Comparison of ENCODE assay signal across 29 cellular contexts in genomic region chr14:29908652-29909577, GRCh38. TPM values are rescaled to one million over a fixed set of nuclear protein-coding genes. Genes with fewer than 3 reads are reported as not detected.
"Had no signal": no experiment of that assay in that cellular context is flagged by ENCODE, and none has a peak within 500 bp of the region (broad histone marks: within the 10 kb centered on the region; RNA-seq: fewer than 3 reads in every experiment).

No MANE protein-coding gene starts in this region.

- DNase-seq: activated B cell treated with CpG ODN at 0.5 μM for 24 hours; activated CD4-positive, alpha-beta memory T cell treated with anti-CD3 and anti-CD28 coated beads for 36 hours; activated CD4-positive, alpha-beta T cell treated with anti-CD3 and anti-CD28 coated beads for 36 hours; activated CD4-positive, alpha-beta T cell treated with anti-CD3 and anti-CD28 coated beads, Interleukin-2, amount 10 ng/mL, durations not matched to agents 24 days and 14 days; activated CD4-positive, CD25-positive, alpha-beta regulatory T cell treated with anti-CD3 and anti-CD28 coated beads, Interleukin-2, amount 50 U/mL, for 72 hours; activated CD8-positive, alpha-beta memory T cell treated with anti-CD3 and anti-CD28 coated beads, Interleukin-2, amount 10 ng/mL, durations not matched to agents 7 days and 5 days; activated CD8-positive, alpha-beta memory T cell treated with anti-CD3 and anti-CD28 coated beads, Interleukin-2, amount 50 U/mL, for 4 hours; activated CD8-positive, alpha-beta T cell treated with anti-CD3 and anti-CD28 coated beads, Interleukin-2, amount 10 ng/mL, durations not matched to agents 7 days and 5 days; activated effector memory CD4-positive, alpha-beta T cell treated with anti-CD3 and anti-CD28 coated beads, Interleukin-2, amount 50 U/mL, for 16 hours; activated naive CD4-positive, alpha-beta T cell treated with anti-CD3 and anti-CD28 coated beads, Interleukin-2, amount 10 ng/mL, durations not matched to agents 7 days and 5 days; activated naive CD8-positive, alpha-beta T cell treated with anti-CD3 and anti-CD28 coated beads, Interleukin-2, amount 10 ng/mL, durations not matched to agents 7 days and 5 days; activated T-cell treated with anti-CD3 and anti-CD28 coated beads, Interleukin-2, amount 50 U/mL, for 1 hour; activated T-cell treated with anti-CD3 and anti-CD28 coated beads, Interleukin-2, amount 50 U/mL, for 48 hours; central memory CD4-positive, alpha-beta T cell; cerebellar nuclear complex; colonic mucosa; dorsolateral prefrontal cortex; effector memory CD4-positive, alpha-beta T cell; endodermal cell; foreskin fibroblast; head of caudate nucleus; T-helper 17 cell; WERI-Rb-1 had no signal

- H3K27ac ChIP-seq: ascending aorta, breast epithelium, cardiac muscle cell, colonic mucosa, dorsolateral prefrontal cortex, WERI-Rb-1 had no signal

- H3K9me3 ChIP-seq: ascending aorta, breast epithelium, colonic mucosa had no signal

- H3K27me3 ChIP-seq: ascending aorta, breast epithelium, cardiac muscle cell, colonic mucosa, dorsolateral prefrontal cortex had no signal

- H3K4me3 ChIP-seq: ascending aorta, breast epithelium, cardiac muscle cell, colonic mucosa, dorsolateral prefrontal cortex had no signal

- H3K36me3 ChIP-seq: ascending aorta, breast epithelium, cardiac muscle cell, colonic mucosa, WERI-Rb-1 had no signal

- H3K4me1 ChIP-seq: breast epithelium, colonic mucosa had no signal

RNA-seq across cellular contexts. Expression of gene PRKD1, which starts 18.7 kb away (rescaled TPM):
- total RNA-seq: activated CD4-positive, alpha-beta memory T cell treated with anti-CD3 and anti-CD28 coated beads for 36 hours; activated CD4-positive, alpha-beta T cell treated with anti-CD3 and anti-CD28 coated beads for 36 hours; activated CD4-positive, alpha-beta T cell treated with anti-CD3 and anti-CD28 coated beads, Interleukin-2, amount 10 ng/mL, durations not matched to agents 24 days and 14 days; activated CD8-positive, alpha-beta memory T cell treated with anti-CD3 and anti-CD28 coated beads for 36 hours; activated CD8-positive, alpha-beta memory T cell treated with anti-CD3 and anti-CD28 coated beads, Interleukin-2, amount 10 ng/mL, durations not matched to agents 7 days and 5 days; activated CD8-positive, alpha-beta T cell treated with anti-CD3 and anti-CD28 coated beads, Interleukin-2, amount 10 ng/mL, durations not matched to agents 7 days and 5 days; activated naive CD4-positive, alpha-beta T cell treated with anti-CD3 and anti-CD28 coated beads, Interleukin-2, amount 50 U/mL, for 72 hours; activated naive CD8-positive, alpha-beta T cell treated with anti-CD3 and anti-CD28 coated beads, Interleukin-2, amount 10 ng/mL, durations not matched to agents 7 days and 5 days; activated T-helper 2 cell treated with anti-CD3 and anti-CD28 coated beads, Interferon-gamma antibody, Interleukin-2, Interleukin-4, amounts not matched to agents 10 μg/mL and 5 μg/mL and 100 μg/mL, durations not matched to agents 14 hours and 24 hours and 36 hours; T-helper 17 cell had no signal
